Comparison of ENCODE assay signal across 1 cellular context in the genomic region with DNA sequence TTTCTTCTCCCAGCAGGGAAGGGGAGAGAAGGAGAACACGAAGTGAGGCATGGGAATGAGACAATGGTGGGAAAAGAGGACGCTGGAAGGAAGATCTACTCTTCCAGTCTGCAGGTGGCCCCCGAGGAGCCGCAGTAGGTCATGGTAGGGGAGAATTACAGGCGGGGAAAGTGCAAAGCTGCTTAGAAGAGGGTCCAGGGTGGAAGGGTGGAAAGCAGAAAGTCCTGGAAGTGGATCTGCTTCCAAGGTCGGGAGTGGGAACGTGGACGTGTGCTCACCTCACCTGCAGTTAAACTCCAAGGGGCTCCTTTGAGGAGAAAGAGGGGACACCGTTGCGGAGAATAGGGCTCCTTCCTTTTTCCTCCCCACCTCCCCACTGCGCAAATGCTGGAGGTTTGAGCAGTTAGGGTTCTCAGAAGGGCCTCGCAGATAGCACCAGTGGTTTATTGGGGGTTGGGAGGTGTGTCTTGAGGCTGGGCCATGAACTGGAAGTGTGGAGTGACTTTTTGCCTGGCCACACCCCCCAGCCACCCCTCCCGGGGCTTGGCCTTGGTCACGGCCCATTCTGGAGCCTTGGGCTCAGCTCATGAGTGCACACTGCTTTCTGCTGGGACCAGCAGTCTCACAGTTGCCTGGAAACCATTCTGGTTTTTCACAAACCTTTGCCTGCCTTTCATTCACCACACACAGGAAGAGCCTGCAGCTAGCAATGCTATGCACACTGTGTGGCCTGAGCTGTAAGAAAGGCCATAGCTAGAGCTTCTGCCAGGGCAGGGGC.
A peak's percentile ranks its signal among the peaks of the same experiment; 100 is the strongest.
TF ChIP-seq lines count a peak whose summit lies in the region.

No MANE protein-coding gene starts in this region.

TF ChIP-seq in K562, 482 proteins besides CTCF, POLR2A, EP300 and RAD21 (continued from another document and continues in another):
- TF ChIP-seq, protein P1, sequence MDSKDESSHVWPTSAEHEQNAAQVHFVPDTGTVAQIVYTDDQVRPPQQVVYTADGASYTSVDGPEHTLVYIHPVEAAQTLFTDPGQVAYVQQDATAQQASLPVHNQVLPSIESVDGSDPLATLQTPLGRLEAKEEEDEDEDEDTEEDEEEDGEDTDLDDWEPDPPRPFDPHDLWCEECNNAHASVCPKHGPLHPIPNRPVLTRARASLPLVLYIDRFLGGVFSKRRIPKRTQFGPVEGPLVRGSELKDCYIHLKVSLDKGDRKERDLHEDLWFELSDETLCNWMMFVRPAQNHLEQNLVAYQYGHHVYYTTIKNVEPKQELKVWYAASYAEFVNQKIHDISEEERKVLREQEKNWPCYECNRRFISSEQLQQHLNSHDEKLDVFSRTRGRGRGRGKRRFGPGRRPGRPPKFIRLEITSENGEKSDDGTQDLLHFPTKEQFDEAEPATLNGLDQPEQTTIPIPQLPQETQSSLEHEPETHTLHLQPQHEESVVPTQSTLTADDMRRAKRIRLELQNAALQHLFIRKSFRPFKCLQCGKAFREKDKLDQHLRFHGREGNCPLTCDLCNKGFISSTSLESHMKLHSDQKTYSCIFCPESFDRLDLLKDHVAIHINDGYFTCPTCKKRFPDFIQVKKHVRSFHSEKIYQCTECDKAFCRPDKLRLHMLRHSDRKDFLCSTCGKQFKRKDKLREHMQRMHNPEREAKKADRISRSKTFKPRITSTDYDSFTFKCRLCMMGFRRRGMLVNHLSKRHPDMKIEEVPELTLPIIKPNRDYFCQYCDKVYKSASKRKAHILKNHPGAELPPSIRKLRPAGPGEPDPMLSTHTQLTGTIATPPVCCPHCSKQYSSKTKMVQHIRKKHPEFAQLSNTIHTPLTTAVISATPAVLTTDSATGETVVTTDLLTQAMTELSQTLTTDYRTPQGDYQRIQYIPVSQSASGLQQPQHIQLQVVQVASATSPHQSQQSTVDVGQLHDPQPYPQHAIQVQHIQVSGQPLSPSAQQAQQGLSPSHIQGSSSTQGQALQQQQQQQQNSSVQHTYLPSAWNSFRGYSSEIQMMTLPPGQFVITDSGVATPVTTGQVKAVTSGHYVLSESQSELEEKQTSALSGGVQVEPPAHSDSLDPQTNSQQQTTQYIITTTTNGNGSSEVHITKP (IDR thresholded peaks at IDR 0.05; ENCODE audit: partially characterized antibody), result peak; percentile 97
- TF ChIP-seq, protein P2, sequence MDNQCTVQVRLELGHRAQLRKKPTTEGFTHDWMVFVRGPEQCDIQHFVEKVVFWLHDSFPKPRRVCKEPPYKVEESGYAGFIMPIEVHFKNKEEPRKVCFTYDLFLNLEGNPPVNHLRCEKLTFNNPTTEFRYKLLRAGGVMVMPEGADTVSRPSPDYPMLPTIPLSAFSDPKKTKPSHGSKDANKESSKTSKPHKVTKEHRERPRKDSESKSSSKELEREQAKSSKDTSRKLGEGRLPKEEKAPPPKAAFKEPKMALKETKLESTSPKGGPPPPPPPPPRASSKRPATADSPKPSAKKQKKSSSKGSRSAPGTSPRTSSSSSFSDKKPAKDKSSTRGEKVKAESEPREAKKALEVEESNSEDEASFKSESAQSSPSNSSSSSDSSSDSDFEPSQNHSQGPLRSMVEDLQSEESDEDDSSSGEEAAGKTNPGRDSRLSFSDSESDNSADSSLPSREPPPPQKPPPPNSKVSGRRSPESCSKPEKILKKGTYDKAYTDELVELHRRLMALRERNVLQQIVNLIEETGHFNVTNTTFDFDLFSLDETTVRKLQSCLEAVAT (IDR thresholded peaks at IDR 0.05), result no peak
- no peak for TF ChIP-seq MCM7 (IDR thresholded peaks at IDR 0.05)
- TF ChIP-seq SETDB1 (IDR thresholded peaks at IDR 0.05; ENCODE audit: low read length), result no peak
- TF ChIP-seq MBD2 (IDR thresholded peaks at IDR 0.05; ENCODE audit: borderline replicate concordance, low read depth), result 0 out of 2 replicates have a peak, but pooled peaks have one; percentile 37
- no peak for TF ChIP-seq L3MBTL2 (IDR thresholded peaks at IDR 0.05)
- no peak for TF ChIP-seq TRIM24 (IDR thresholded peaks at IDR 0.05)
- TF ChIP-seq, protein P3, sequence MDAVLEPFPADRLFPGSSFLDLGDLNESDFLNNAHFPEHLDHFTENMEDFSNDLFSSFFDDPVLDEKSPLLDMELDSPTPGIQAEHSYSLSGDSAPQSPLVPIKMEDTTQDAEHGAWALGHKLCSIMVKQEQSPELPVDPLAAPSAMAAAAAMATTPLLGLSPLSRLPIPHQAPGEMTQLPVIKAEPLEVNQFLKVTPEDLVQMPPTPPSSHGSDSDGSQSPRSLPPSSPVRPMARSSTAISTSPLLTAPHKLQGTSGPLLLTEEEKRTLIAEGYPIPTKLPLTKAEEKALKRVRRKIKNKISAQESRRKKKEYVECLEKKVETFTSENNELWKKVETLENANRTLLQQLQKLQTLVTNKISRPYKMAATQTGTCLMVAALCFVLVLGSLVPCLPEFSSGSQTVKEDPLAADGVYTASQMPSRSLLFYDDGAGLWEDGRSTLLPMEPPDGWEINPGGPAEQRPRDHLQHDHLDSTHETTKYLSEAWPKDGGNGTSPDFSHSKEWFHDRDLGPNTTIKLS (IDR thresholded peaks at IDR 0.05; ENCODE audit: borderline replicate concordance, low read depth), result no peak
- TF ChIP-seq BRD9 (IDR thresholded peaks at IDR 0.05; ENCODE audit: low read depth, partially characterized antibody), result peak; percentile 23
- no peak for TF ChIP-seq TRIM28 (IDR thresholded peaks at IDR 0.05)
- TF ChIP-seq MCM5 (IDR thresholded peaks at IDR 0.05; ENCODE audit: low read depth), result no peak
- no peak for TF ChIP-seq HLTF (IDR thresholded peaks at IDR 0.05)
- no peak for TF ChIP-seq EP400 (IDR thresholded peaks at IDR 0.05)
- no peak for TF ChIP-seq SAFB (IDR thresholded peaks at IDR 0.05; ENCODE audit: borderline replicate concordance, low read depth, low read length)
- no peak for TF ChIP-seq ZNF584 (CRISPR knock-in tag; IDR thresholded peaks at IDR 0.05; ENCODE audit: low read depth)
- TF ChIP-seq MTA2 (IDR thresholded peaks at IDR 0.05; ENCODE audit: low read depth), result no peak
- no peak for TF ChIP-seq RUNX1 (IDR thresholded peaks at IDR 0.05; ENCODE audit: low read depth)
- TF ChIP-seq, protein P4, sequence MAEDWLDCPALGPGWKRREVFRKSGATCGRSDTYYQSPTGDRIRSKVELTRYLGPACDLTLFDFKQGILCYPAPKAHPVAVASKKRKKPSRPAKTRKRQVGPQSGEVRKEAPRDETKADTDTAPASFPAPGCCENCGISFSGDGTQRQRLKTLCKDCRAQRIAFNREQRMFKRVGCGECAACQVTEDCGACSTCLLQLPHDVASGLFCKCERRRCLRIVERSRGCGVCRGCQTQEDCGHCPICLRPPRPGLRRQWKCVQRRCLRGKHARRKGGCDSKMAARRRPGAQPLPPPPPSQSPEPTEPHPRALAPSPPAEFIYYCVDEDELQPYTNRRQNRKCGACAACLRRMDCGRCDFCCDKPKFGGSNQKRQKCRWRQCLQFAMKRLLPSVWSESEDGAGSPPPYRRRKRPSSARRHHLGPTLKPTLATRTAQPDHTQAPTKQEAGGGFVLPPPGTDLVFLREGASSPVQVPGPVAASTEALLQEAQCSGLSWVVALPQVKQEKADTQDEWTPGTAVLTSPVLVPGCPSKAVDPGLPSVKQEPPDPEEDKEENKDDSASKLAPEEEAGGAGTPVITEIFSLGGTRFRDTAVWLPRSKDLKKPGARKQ (CRISPR knock-in tag; IDR thresholded peaks at IDR 0.05), result no peak
- TF ChIP-seq FOXA1 (IDR thresholded peaks at IDR 0.05; ENCODE audit: borderline replicate concordance), result no peak
- TF ChIP-seq, protein P5, sequence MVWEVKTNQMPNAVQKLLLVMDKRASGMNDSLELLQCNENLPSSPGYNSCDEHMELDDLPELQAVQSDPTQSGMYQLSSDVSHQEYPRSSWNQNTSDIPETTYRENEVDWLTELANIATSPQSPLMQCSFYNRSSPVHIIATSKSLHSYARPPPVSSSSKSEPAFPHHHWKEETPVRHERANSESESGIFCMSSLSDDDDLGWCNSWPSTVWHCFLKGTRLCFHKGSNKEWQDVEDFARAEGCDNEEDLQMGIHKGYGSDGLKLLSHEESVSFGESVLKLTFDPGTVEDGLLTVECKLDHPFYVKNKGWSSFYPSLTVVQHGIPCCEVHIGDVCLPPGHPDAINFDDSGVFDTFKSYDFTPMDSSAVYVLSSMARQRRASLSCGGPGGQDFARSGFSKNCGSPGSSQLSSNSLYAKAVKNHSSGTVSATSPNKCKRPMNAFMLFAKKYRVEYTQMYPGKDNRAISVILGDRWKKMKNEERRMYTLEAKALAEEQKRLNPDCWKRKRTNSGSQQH (CRISPR knock-in tag; IDR thresholded peaks at IDR 0.05), result no peak
- no peak for TF ChIP-seq POLR3G (IDR thresholded peaks at IDR 0.05; ENCODE audit: extremely low read depth, insufficient read length, insufficient replicate concordance)
- TF ChIP-seq ZBTB7A (IDR thresholded peaks at IDR 0.05; ENCODE audit: borderline replicate concordance, control insufficient read depth, low read depth, low read length), result peak; percentile 57; the same call in 1 of the 2 replicates
- TF ChIP-seq, protein P6, sequence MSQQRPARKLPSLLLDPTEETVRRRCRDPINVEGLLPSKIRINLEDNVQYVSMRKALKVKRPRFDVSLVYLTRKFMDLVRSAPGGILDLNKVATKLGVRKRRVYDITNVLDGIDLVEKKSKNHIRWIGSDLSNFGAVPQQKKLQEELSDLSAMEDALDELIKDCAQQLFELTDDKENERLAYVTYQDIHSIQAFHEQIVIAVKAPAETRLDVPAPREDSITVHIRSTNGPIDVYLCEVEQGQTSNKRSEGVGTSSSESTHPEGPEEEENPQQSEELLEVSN (IDR thresholded peaks at IDR 0.05; ENCODE audit: borderline replicate concordance in 1 of 2, extremely low read depth in 1 of 2, insufficient read depth in 1 of 2, insufficient read length in 1 of 2, low read depth in 1 of 2, low read length in 1 of 2, poor library complexity in 1 of 2, severe bottlenecking in 1 of 2), result peak in 1 of 2 experiments; percentile 16
- no peak for TF ChIP-seq CHD4 (IDR thresholded peaks at IDR 0.05; ENCODE audit: insufficient read depth, insufficient replicate concordance, low read depth, low read length, poor library complexity, severe bottlenecking)
- TF ChIP-seq KDM5B (IDR thresholded peaks at IDR 0.05; ENCODE audit: insufficient replicate concordance, low read depth, low read length), result no peak
- TF ChIP-seq MEF2A (IDR thresholded peaks at IDR 0.05; ENCODE audit: control insufficient read depth, low read depth, low read length), result no peak
- no peak for TF ChIP-seq RB1 (IDR thresholded peaks at IDR 0.05; ENCODE audit: low read depth)
- 0 out of 2 replicates have a peak, but pooled peaks have one; percentile 41 for TF ChIP-seq KLF13 (tag; IDR thresholded peaks at IDR 0.05; ENCODE audit: borderline replicate concordance, low read depth)
- no peak; a peak in 1 of 4 replicates for TF ChIP-seq FOXK2 (conservative IDR thresholded peaks at IDR 0.05 in 1 of 2, IDR thresholded peaks at IDR 0.05 in 1 of 2; ENCODE audit: low read depth in 2 of 2)
- no peak for TF ChIP-seq RBM22 (IDR thresholded peaks at IDR 0.05; ENCODE audit: low read depth, low read length, poor library complexity, severe bottlenecking)
- no peak for TF ChIP-seq ZNF324 (CRISPR knock-in tag; IDR thresholded peaks at IDR 0.05)
- no peak for TF ChIP-seq POU5F1 (IDR thresholded peaks at IDR 0.05; ENCODE audit: borderline replicate concordance, low read depth, low read length, partially characterized antibody)
- TF ChIP-seq, protein P7, sequence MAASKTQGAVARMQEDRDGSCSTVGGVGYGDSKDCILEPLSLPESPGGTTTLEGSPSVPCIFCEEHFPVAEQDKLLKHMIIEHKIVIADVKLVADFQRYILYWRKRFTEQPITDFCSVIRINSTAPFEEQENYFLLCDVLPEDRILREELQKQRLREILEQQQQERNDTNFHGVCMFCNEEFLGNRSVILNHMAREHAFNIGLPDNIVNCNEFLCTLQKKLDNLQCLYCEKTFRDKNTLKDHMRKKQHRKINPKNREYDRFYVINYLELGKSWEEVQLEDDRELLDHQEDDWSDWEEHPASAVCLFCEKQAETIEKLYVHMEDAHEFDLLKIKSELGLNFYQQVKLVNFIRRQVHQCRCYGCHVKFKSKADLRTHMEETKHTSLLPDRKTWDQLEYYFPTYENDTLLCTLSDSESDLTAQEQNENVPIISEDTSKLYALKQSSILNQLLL (CRISPR knock-in tag; IDR thresholded peaks at IDR 0.05; ENCODE audit: borderline replicate concordance), result no peak
- no peak for TF ChIP-seq ZNF23 (CRISPR knock-in tag; IDR thresholded peaks at IDR 0.05)
- 0 out of 2 replicates have a peak, but pooled peaks have one; percentile 20 for TF ChIP-seq TCF7L2 (IDR thresholded peaks at IDR 0.05; ENCODE audit: low read depth, low read length)
- TF ChIP-seq TBP (optimal IDR thresholded peaks at IDR 0.05; ENCODE audit: low read depth, low read length), result peak; percentile 26
- no peak for TF ChIP-seq ZNF76 (CRISPR knock-in tag; IDR thresholded peaks at IDR 0.05; ENCODE audit: borderline replicate concordance)
- no peak for TF ChIP-seq NFIC (IDR thresholded peaks at IDR 0.05)
- 0 out of 4 replicates have a peak, but pooled peaks of 1 of the 2 experiments have one; percentile 12 for TF ChIP-seq HDAC1 (IDR thresholded peaks at IDR 0.05)
- no peak for TF ChIP-seq SMC3 (conservative IDR thresholded peaks at IDR 0.05; ENCODE audit: insufficient read depth, low read depth, low read length)
- peak; percentile 27 for TF ChIP-seq TAF1 (IDR thresholded peaks at IDR 0.05; ENCODE audit: control insufficient read depth, extremely low read depth, insufficient read depth, low read length, severe bottlenecking)
- TF ChIP-seq, protein P8, sequence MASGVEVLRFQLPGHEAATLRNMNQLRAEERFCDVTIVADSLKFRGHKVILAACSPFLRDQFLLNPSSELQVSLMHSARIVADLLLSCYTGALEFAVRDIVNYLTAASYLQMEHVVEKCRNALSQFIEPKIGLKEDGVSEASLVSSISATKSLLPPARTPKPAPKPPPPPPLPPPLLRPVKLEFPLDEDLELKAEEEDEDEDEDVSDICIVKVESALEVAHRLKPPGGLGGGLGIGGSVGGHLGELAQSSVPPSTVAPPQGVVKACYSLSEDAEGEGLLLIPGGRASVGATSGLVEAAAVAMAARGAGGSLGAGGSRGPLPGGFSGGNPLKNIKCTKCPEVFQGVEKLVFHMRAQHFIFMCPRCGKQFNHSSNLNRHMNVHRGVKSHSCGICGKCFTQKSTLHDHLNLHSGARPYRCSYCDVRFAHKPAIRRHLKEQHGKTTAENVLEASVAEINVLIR (CRISPR knock-in tag; IDR thresholded peaks at IDR 0.05), result no peak
- TF ChIP-seq, protein P9, sequence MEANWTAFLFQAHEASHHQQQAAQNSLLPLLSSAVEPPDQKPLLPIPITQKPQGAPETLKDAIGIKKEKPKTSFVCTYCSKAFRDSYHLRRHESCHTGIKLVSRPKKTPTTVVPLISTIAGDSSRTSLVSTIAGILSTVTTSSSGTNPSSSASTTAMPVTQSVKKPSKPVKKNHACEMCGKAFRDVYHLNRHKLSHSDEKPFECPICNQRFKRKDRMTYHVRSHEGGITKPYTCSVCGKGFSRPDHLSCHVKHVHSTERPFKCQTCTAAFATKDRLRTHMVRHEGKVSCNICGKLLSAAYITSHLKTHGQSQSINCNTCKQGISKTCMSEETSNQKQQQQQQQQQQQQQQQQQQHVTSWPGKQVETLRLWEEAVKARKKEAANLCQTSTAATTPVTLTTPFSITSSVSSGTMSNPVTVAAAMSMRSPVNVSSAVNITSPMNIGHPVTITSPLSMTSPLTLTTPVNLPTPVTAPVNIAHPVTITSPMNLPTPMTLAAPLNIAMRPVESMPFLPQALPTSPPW (CRISPR knock-in tag; IDR thresholded peaks at IDR 0.05), result no peak
- no peak for TF ChIP-seq ZFP30 (CRISPR knock-in tag; IDR thresholded peaks at IDR 0.05; ENCODE audit: borderline replicate concordance)
- TF ChIP-seq, protein P10, sequence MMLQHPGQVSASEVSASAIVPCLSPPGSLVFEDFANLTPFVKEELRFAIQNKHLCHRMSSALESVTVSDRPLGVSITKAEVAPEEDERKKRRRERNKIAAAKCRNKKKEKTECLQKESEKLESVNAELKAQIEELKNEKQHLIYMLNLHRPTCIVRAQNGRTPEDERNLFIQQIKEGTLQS (IDR thresholded peaks at IDR 0.05), result no peak
- TF ChIP-seq, protein P10 (CRISPR knock-in tag; conservative IDR thresholded peaks at IDR 0.05), result no peak
